In the genomic region with DNA sequence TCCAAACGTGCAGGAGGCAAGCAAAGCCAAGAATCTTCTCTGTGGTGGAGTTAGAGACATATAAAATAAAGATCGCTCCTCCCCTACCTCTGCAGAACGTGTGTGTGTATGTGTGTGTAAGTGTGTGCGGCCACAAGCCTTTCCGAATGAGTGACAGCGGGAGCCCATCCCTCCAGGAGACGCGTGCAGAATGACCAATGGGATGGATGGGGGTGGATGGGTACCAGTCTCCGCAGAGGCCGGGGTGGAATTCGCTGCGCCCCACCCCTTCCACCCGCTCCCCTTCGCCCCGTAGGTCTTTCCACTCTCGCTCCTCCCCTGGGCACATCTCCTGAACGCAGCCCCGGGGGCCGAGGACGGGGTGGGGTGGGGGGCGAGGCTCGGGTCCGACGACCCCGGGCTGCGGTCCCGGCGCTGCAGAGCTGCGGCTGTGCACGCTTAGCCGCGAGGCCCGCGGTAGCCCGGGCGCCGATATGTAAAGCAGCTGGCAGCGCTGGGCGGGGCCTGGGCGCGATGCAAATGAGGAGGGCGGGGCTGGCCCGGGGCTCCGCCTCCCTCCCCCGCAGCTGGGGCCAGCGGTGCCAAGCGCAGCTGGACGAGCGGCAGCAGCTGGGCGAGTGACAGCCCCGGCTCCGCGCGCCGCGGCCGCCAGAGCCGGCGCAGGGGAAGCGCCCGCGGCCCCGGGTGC, we compare ENCODE assay signal across 8 cellular contexts. TPM values are rescaled to one million over a fixed set of nuclear protein-coding genes. Genes with fewer than 3 reads are reported as not detected.
DNase-seq lines count a peak whose midpoint lies in the region; ATAC-seq, FAIRE-seq and TF ChIP-seq lines count a peak whose summit lies in the region.

PRKCB (plus strand) TSS at position 594 of the 688 bp plus-strand sequence.

- peak within 1 kb of the TSS; percentile 68 for H3K27ac ChIP-seq in A673 (ENCODE audit: low read depth, low read length, poor library complexity, severe bottlenecking)
- H3K27ac ChIP-seq in pancreas, result no peak within 1 kb of the TSS
- peak within 1 kb of the TSS; percentile 86 for H3K27ac ChIP-seq in thymus (ENCODE audit: low read depth)

- 2 to 3% methylated on average over 40 to 63 of the region's 63 CpGs for WGBS in pancreas, 2 donors
- under 1% methylated on average over 63 of the region's 63 CpGs for WGBS in thymus

- CTCF ChIA-PET in A673 (lab: Charles Lee), result no interaction called here

- POLR2A ChIA-PET in A673 (lab: Charles Lee; ENCODE audit: low non-redundant PET), result interaction anchor here (0.6 kb wide), 1 partner anchor 22 kb away, joined by 5 read pairs; no protein-coding TSS in a partner anchor

- FAIRE-seq in pancreas (lab: Jason Lieb, UNC), result no peak

- peaks cover under 1% of the 10 kb centered on the region for H3K9me3 ChIP-seq in A673 (ENCODE audit: low read depth, low read length, poor library complexity, severe bottlenecking)
- H3K9me3 ChIP-seq in pancreas, result no peaks in the 10 kb centered on the region
- no peaks in the 10 kb centered on the region for H3K9me3 ChIP-seq in thymus (ENCODE audit: control insufficient read depth)

- intact Hi-C loops in A673 (cut with micrococcal nuclease; ENCODE audit: unreplicated experiment), result loop anchor here (2.0 kb wide), 1 partner anchor 33 kb away; no protein-coding TSS in a partner anchor
- intact Hi-C loops in Right ventricle myocardium inferior (cut with DNase I), result no loop called here
- intact Hi-C loops in pancreas (cut with DNase I), result no loop called here

- ATAC-seq in GM18873 (IDR thresholded peaks at IDR 0.05; ENCODE audit: low FRiP score, unreplicated experiment) (peak; percentile 62), HG03135 (IDR thresholded peaks at IDR 0.05; ENCODE audit: unreplicated experiment) (peak; percentile 78), Right ventricle myocardium inferior (peak; percentile 81), pancreas (peak in 3 of 4 donors; percentile 68 to 95 (median 89))

- H3K4me3 ChIP-seq in A673 (ENCODE audit: low read depth, low read length, poor library complexity, severe bottlenecking) (peak within 1 kb of the TSS; percentile 87), pancreas (peak within 1 kb of the TSS in 1 of 4 donors; percentile 41), thymus (ENCODE audit: low read length) (peak within 1 kb of the TSS; percentile 80)

- no peaks in the 10 kb centered on the region for H3K27me3 ChIP-seq in A673 (replicated peaks; ENCODE audit: insufficient read depth, low read depth, low read length, poor library complexity)
- H3K27me3 ChIP-seq in pancreas, result peaks cover 0 to 4% (median 0%) of the 10 kb centered on the region in 4 donors
- peaks cover 2% of the 10 kb centered on the region for H3K27me3 ChIP-seq in thymus (ENCODE audit: control insufficient read depth, insufficient read depth)

- H3K4me1 ChIP-seq in A673 (ENCODE audit: insufficient read depth, low read length, poor library complexity, severe bottlenecking), result peaks cover 28% of the 10 kb centered on the region
- no peaks in the 10 kb centered on the region for H3K4me1 ChIP-seq in pancreas
- peaks cover 24% of the 10 kb centered on the region for H3K4me1 ChIP-seq in thymus (ENCODE audit: control insufficient read depth, insufficient read depth, low read length)

- no peaks in the 10 kb centered on the region for H3K36me3 ChIP-seq in A673 (ENCODE audit: insufficient read depth, low read length, poor library complexity, severe bottlenecking)
- H3K36me3 ChIP-seq in pancreas, result no peaks in the 10 kb centered on the region
- peaks cover 8% of the 10 kb centered on the region for H3K36me3 ChIP-seq in thymus (ENCODE audit: control insufficient read depth, insufficient read depth)

- TF ChIP-seq CTCF in A673 (conservative IDR thresholded peaks at IDR 0.05; ENCODE audit: low read depth, low read length), result no peak
- TF ChIP-seq CTCF in pancreas (IDR thresholded peaks at IDR 0.05), result no peak

- peak; percentile 92 for DNase-seq in A673 (ENCODE audit: low spot score)
- peak; percentile 73 for DNase-seq in SIG-M5 treated with dmso at 0.1 percent for 504 hours (lab: John Stamatoyannopoulos, UW; ENCODE audit: unreplicated experiment)
- DNase-seq in activated gamma-delta T cell treated with Interleukin-2 at 50 U/mL for 16 hours, result peak; percentile 87
- peak; percentile 96 for DNase-seq in Right ventricle myocardium inferior (ENCODE audit: missing footprints)
- peak in 5 of 6 donors; percentile 13 to 71 (median 49) for DNase-seq in pancreas

- BruUV-seq in A673 (replicated peaks; lab: Mats Ljungman, UMichigan), result no TSS peak

RNA-seq across cellular contexts. Expression of gene PRKCB, which starts in this region (rescaled TPM):
- total RNA-seq in A673 (2021) (158 and 171 TPM in 2 replicates), Right ventricle myocardium inferior (2.2 TPM), pancreas (1 to 10 TPM in 3 of 6 donors, under 1 TPM in 3; 0.19 to 4.3 (median 1.0) TPM)
- polyA plus RNA-seq in pancreas (under 1 TPM; 0.19 to 0.30 TPM), thymus (21.9 TPM)

Comparison
In these comparisons a context has a peak if more than half of its experiments do, and no peak if none do; other contexts are left out.
1. RNA of gene PRKCB (total RNA-seq): 158 to 171 TPM in A673; 2.2 TPM in Right ventricle myocardium inferior (single experiment) and 0.19 to 4.3 TPM in pancreas; every median in the first group is over 10 times any median in the second.
2. RNA of gene PRKCB (polyA plus RNA-seq): 21.9 TPM in thymus (single experiment); 0.19 to 0.30 TPM in pancreas; every median in the first group is over 10 times any median in the second.
3. H3K27ac ChIP-seq: peak in A673 (single experiment) and thymus (single experiment); none in pancreas (0 of 4).
4. Peak in every context shown above with its lines, with median percentiles within 50 percentile points of each other: DNase-seq and ATAC-seq.